In genomic region chr6:166862978-166863530, GRCh38 we compare ENCODE assay signal across 9 cellular contexts.
DNase-seq lines count a peak whose midpoint lies in the region; ATAC-seq and TF ChIP-seq lines count a peak whose summit lies in the region.
"Had no signal": no experiment of that assay in that cellular context is flagged by ENCODE, and none has a peak within 500 bp of the region (broad histone marks: within the 10 kb centered on the region; RNA-seq: fewer than 3 reads in every experiment).

No MANE protein-coding gene starts in this region.

- TF ChIP-seq EP300 in neural cell (conservative IDR thresholded peaks at IDR 0.05; ENCODE audit: poor library complexity, severe bottlenecking): no peak

- peak; percentile 23 for ATAC-seq in HG02678 (IDR thresholded peaks at IDR 0.05; ENCODE audit: unreplicated experiment)
- ATAC-seq in HG03439 (IDR thresholded peaks at IDR 0.05; ENCODE audit: unreplicated experiment): no peak

- in situ Hi-C loops in mammary epithelial cell (cut with MboI; ENCODE audit: low sequenced_read_pairs in 2 of 2): no loop called here

- no peak for TF ChIP-seq RAD21 in neural cell (conservative IDR thresholded peaks at IDR 0.05)

- no peak overlapping the region for H2AFZ ChIP-seq in mammary epithelial cell (ENCODE audit: low read depth, low read length)
- H2AFZ ChIP-seq in neural cell (ENCODE audit: low read depth, low read length): peak overlapping the region; percentile 67

- no peaks in the 10 kb centered on the region for H3K9me2 ChIP-seq in neural cell (ENCODE audit: insufficient read depth, low read length)

- H3K9me3 ChIP-seq in mammary epithelial cell (replicated peaks; ENCODE audit: insufficient read depth, low read length) (no peaks in the 10 kb centered on the region), neural cell (ENCODE audit: low read length) (no peaks in the 10 kb centered on the region)

- DNase-seq in ELF-1 (ENCODE audit: low read depth, low spot score) (peak; percentile 44), mammary epithelial cell (no peak), GDM1 (lab: John Stamatoyannopoulos, UW) (no peak), cerebellar nuclear complex (lab: John Stamatoyannopoulos, UW) (no peak), NCI-H2107 treated with DMSO at 0.1 percent for 48 hours (lab: John Stamatoyannopoulos, UW; ENCODE audit: unreplicated experiment) (no peak)

- H3K27ac ChIP-seq in mammary epithelial cell (ENCODE audit: insufficient read depth, low read depth, low read length) (no peak overlapping the region), neural cell (ENCODE audit: low read length) (peak overlapping the region; percentile 62)
- H3K27ac ChIP-seq: HL-60 had no signal

- no TSS peak for BruUV-seq in mammary epithelial cell (replicated peaks; lab: Mats Ljungman, UMichigan)

- H3K27me3 ChIP-seq in mammary epithelial cell (ENCODE audit: insufficient read depth, low read length): peaks cover 24% of the 10 kb centered on the region
- H3K27me3 ChIP-seq in neural cell (ENCODE audit: insufficient read depth, low read depth, low read length): no peaks in the 10 kb centered on the region

- H3K4me2 ChIP-seq in mammary epithelial cell (ENCODE audit: insufficient read depth, low read depth, low read length): peak overlapping the region; percentile 49
- H3K4me2 ChIP-seq in neural cell (ENCODE audit: low read length): peak overlapping the region; percentile 78

- intact Hi-C loops in mammary epithelial cell (cut with micrococcal nuclease): no loop called here

- H3K36me3 ChIP-seq in mammary epithelial cell (ENCODE audit: insufficient read depth, low read length): no peaks in the 10 kb centered on the region
- H3K36me3 ChIP-seq in neural cell (ENCODE audit: insufficient read depth, low read length): no peaks in the 10 kb centered on the region

- dilution Hi-C loops in mammary epithelial cell (cut with HindIII; ENCODE audit: low sequenced_read_pairs): no loop called here

- CTCF ChIA-PET in mammary epithelial cell (lab: Charles Lee; ENCODE audit: low non-redundant PET): no interaction called here

- H3K4me3 ChIP-seq in mammary epithelial cell (replicated peaks in 1 of 3; ENCODE audit: insufficient read depth in 1 of 3, low read depth in 2 of 3, low read length in 3 of 3) (no peak overlapping the region), neural cell (ENCODE audit: low read length) (peak overlapping the region; percentile 85)

- 52% methylated on average over 8 of the region's 21 CpGs for WGBS in mammary epithelial cell (ENCODE audit: low coverage, missing lambda C conversion rate)

- H3K4me1 ChIP-seq in mammary epithelial cell (ENCODE audit: insufficient read depth, low read length): no peaks in the 10 kb centered on the region

- no peak overlapping the region for H3K9ac ChIP-seq in mammary epithelial cell (ENCODE audit: insufficient read depth, low read length)
- peak overlapping the region; percentile 77 for H3K9ac ChIP-seq in neural cell (ENCODE audit: low read length)

- H4K20me1 ChIP-seq in mammary epithelial cell (ENCODE audit: insufficient read depth, low read length): no peaks in the 10 kb centered on the region
- no peaks in the 10 kb centered on the region for H4K20me1 ChIP-seq in neural cell (ENCODE audit: insufficient read depth)

- no peaks in the 10 kb centered on the region for H3K79me2 ChIP-seq in mammary epithelial cell (ENCODE audit: insufficient read depth, low read length)
- H3K79me2 ChIP-seq in neural cell (replicated peaks; ENCODE audit: insufficient read depth, low read length): peaks cover 5% of the 10 kb centered on the region

- TF ChIP-seq CTCF in mammary epithelial cell (conservative IDR thresholded peaks at IDR 0.05 in 1 of 2, IDR thresholded peaks at IDR 0.05 in 1 of 2; ENCODE audit: extremely low read depth in 1 of 2, insufficient read depth in 1 of 2, low read depth in 1 of 2, low read length in 2 of 2) (no peak), neural cell (IDR thresholded peaks at IDR 0.05; ENCODE audit: poor library complexity, severe bottlenecking) (no peak)

- H3F3A ChIP-seq in neural cell (ENCODE audit: insufficient read depth, low read length, poor library complexity, severe bottlenecking): no peaks in the 10 kb centered on the region

TF ChIP-seq in neural cell, 6 proteins besides CTCF, POLR2A, EP300 and RAD21:
- no peak for TF ChIP-seq MXI1 (conservative IDR thresholded peaks at IDR 0.05; ENCODE audit: poor library complexity, severe bottlenecking)
- TF ChIP-seq EZH2 (IDR thresholded peaks at IDR 0.05; ENCODE audit: borderline replicate concordance, insufficient read depth, low read length, poor library complexity, severe bottlenecking): no peak
- TF ChIP-seq TAF1 (IDR thresholded peaks at IDR 0.05; ENCODE audit: low read depth): no peak
- no peak for TF ChIP-seq SMC3 (conservative IDR thresholded peaks at IDR 0.05; ENCODE audit: poor library complexity)
- TF ChIP-seq POLR2AphosphoS5 (IDR thresholded peaks at IDR 0.05): no peak
- TF ChIP-seq REST (IDR thresholded peaks at IDR 0.05; ENCODE audit: borderline replicate concordance): no peak
